In genomic region chr3:49121244-49121671, GRCh38 we compare ENCODE assay signal across 8 cellular contexts. TPM values are rescaled to one million over a fixed set of nuclear protein-coding genes. Genes with fewer than 3 reads are reported as not detected.
A peak's percentile ranks its signal among the peaks of the same experiment; 100 is the strongest.
DNase-seq lines count a peak whose midpoint lies in the region; ATAC-seq and TF ChIP-seq lines count a peak whose summit lies in the region.

No MANE protein-coding gene starts in this region.

- peak overlapping the region; percentile 82 for H3K27ac Mint-ChIP-seq in T-helper 1 cell treated with Interleukin-12 subunit alpha and Interleukin-12 subunit beta and Interleukin-4 antibody, amounts not matched to agents 30 μg/mL and 1 μg/mL, for 36 hours
- H3K27ac Mint-ChIP-seq in activated naive CD4-positive, alpha-beta T cell treated with anti-CD3 and anti-CD28 coated beads, Interleukin-2, amount 50 U/mL, for 72 hours = peak overlapping the region; percentile 77 to 90

- no peak for ATAC-seq in activated naive CD4-positive, alpha-beta T cell treated with anti-CD3 and anti-CD28 coated beads, Interleukin-2, amount 50 U/mL, for 72 hours
- ATAC-seq in HG03039 (IDR thresholded peaks at IDR 0.05; ENCODE audit: unreplicated experiment) = no peak

- peaks cover 26% of the 10 kb centered on the region for H3K4me1 ChIP-seq in suprapubic skin

- peaks cover 75% of the 10 kb centered on the region for H3K36me3 ChIP-seq in suprapubic skin

- H3K4me1 Mint-ChIP-seq in T-helper 1 cell treated with Interleukin-12 subunit alpha and Interleukin-12 subunit beta and Interleukin-4 antibody, amounts not matched to agents 30 μg/mL and 1 μg/mL, for 36 hours (ENCODE audit: low read depth) = peaks cover 11% of the 10 kb centered on the region

- H3K27me3 ChIP-seq in layer of hippocampus (ENCODE audit: control insufficient read depth, insufficient read depth, low read length) (no peaks in the 10 kb centered on the region), suprapubic skin (no peaks in the 10 kb centered on the region)

- H3K36me3 Mint-ChIP-seq in T-helper 1 cell treated with Interleukin-12 subunit alpha and Interleukin-12 subunit beta and Interleukin-4 antibody, amounts not matched to agents 30 μg/mL and 1 μg/mL, for 36 hours (ENCODE audit: low read depth) = peaks cover 8% of the 10 kb centered on the region
- peaks cover 0 to 6% of the 10 kb centered on the region in 2 donors for H3K36me3 Mint-ChIP-seq in activated naive CD4-positive, alpha-beta T cell treated with anti-CD3 and anti-CD28 coated beads, Interleukin-2, amount 50 U/mL, for 72 hours

- H3K4me3 ChIP-seq in suprapubic skin = peak overlapping the region; percentile 62

- no peak for TF ChIP-seq EP300 in suprapubic skin (IDR thresholded peaks at IDR 0.05)

- no peak for TF ChIP-seq POLR2A in suprapubic skin (IDR thresholded peaks at IDR 0.05)

- no peaks in the 10 kb centered on the region for H3K9me3 ChIP-seq in suprapubic skin

- WGBS in suprapubic skin = 79% methylated on average over 11 of the region's 14 CpGs

- TF ChIP-seq CTCF in suprapubic skin (IDR thresholded peaks at IDR 0.05) = no peak

- H3K27me3 Mint-ChIP-seq in T-helper 1 cell treated with Interleukin-12 subunit alpha and Interleukin-12 subunit beta and Interleukin-4 antibody, amounts not matched to agents 30 μg/mL and 1 μg/mL, for 36 hours (ENCODE audit: low read depth) = no peaks in the 10 kb centered on the region

- DNase-seq in T-helper 1 cell (no peak), suprapubic skin (ENCODE audit: low spot score in 2 of 2) (no peak), NCI-H1930 (lab: John Stamatoyannopoulos, UW) (no peak), NCI-H345 (lab: John Stamatoyannopoulos, UW) (no peak)
- no peak for DNase-seq in activated naive CD4-positive, alpha-beta T cell treated with anti-CD3 and anti-CD28 coated beads, Interleukin-2, amount 50 U/mL, for 72 hours (ENCODE audit: low spot score in 2 of 2)

- H3K27ac ChIP-seq in layer of hippocampus (ENCODE audit: low read depth, low read length) (peak overlapping the region; percentile 93), suprapubic skin (peak overlapping the region; percentile 89)

- H3K9me3 Mint-ChIP-seq in T-helper 1 cell treated with Interleukin-12 subunit alpha and Interleukin-12 subunit beta and Interleukin-4 antibody, amounts not matched to agents 30 μg/mL and 1 μg/mL, for 36 hours = no peaks in the 10 kb centered on the region
- H3K9me3 Mint-ChIP-seq in activated naive CD4-positive, alpha-beta T cell treated with anti-CD3 and anti-CD28 coated beads, Interleukin-2, amount 50 U/mL, for 72 hours = no peaks in the 10 kb centered on the region

- peak overlapping the region; percentile 46 for H3K4me3 Mint-ChIP-seq in T-helper 1 cell treated with Interleukin-12 subunit alpha and Interleukin-12 subunit beta and Interleukin-4 antibody, amounts not matched to agents 30 μg/mL and 1 μg/mL, for 36 hours

RNA-seq across cellular contexts. Expression of gene USP19, which starts 0.6 kb away (rescaled TPM):
- total RNA-seq in activated naive CD4-positive, alpha-beta T cell treated with anti-CD3 and anti-CD28 coated beads, Interleukin-2, amount 50 U/mL, for 72 hours = 10 to 100 TPM; 40.8 to 46.7 TPM
- 10 to 100 TPM; 46.1 to 82.1 (median 76.0) TPM for total RNA-seq in suprapubic skin

RNA-seq across cellular contexts. Expression of gene LAMB2, which starts 11.6 kb away (rescaled TPM):
- 1 to 10 TPM in 1 of 2 donors, not detected in 1; 1.4 TPM for total RNA-seq in activated naive CD4-positive, alpha-beta T cell treated with anti-CD3 and anti-CD28 coated beads, Interleukin-2, amount 50 U/mL, for 72 hours
- total RNA-seq in suprapubic skin = 100 to 1,000 TPM; 333 to 563 (median 501) TPM

RNA-seq across cellular contexts. Expression of gene QARS1, which starts 16.7 kb away (rescaled TPM):
- 100 to 1,000 TPM; 268 to 378 TPM for total RNA-seq in activated naive CD4-positive, alpha-beta T cell treated with anti-CD3 and anti-CD28 coated beads, Interleukin-2, amount 50 U/mL, for 72 hours
- 100 to 1,000 TPM; 297 to 451 (median 380) TPM for total RNA-seq in suprapubic skin

RNA-seq across cellular contexts. Expression of gene QRICH1, which starts 27.4 kb away (rescaled TPM):
- total RNA-seq in activated naive CD4-positive, alpha-beta T cell treated with anti-CD3 and anti-CD28 coated beads, Interleukin-2, amount 50 U/mL, for 72 hours = 100 to 1,000 TPM; 126 to 150 TPM
- 100 to 1,000 TPM in 2 of 4 donors, 10 to 100 TPM in 2; 85.8 to 187 (median 115) TPM for total RNA-seq in suprapubic skin

RNA-seq across cellular contexts. Expression of gene CCDC71, which starts 44.9 kb away (rescaled TPM):
- 10 to 100 TPM; 10.2 to 20.3 TPM for total RNA-seq in activated naive CD4-positive, alpha-beta T cell treated with anti-CD3 and anti-CD28 coated beads, Interleukin-2, amount 50 U/mL, for 72 hours
- total RNA-seq in suprapubic skin = 10 to 100 TPM; 29.0 to 48.2 (median 35.3) TPM

Comparison
In these comparisons a context has a peak if more than half of its experiments do, and no peak if none do; other contexts are left out.
1. RNA of gene LAMB2, which starts 11.6 kb away (total RNA-seq): 333 to 563 TPM in suprapubic skin; 1.4 TPM in activated naive CD4-positive, alpha-beta T cell treated with anti-CD3 and anti-CD28 coated beads, Interleukin-2, amount 50 U/mL, for 72 hours; every median in the first group is over 100 times any median in the second.